In genomic region chr2:30232027-30232800, GRCh38 we compare ENCODE assay signal across 1 cellular context.
TF ChIP-seq lines count a peak whose summit lies in the region.

No MANE protein-coding gene starts in this region.

TF ChIP-seq in SK-N-SH, 30 proteins besides CTCF, POLR2A, EP300 and RAD21 (continued from another document):
- TF ChIP-seq FOXM1 (IDR thresholded peaks at IDR 0.05; ENCODE audit: low read depth) = 0 out of 2 replicates have a peak, but pooled peaks have one; percentile 21
- 0 out of 2 replicates have a peak, but pooled peaks have one; percentile 36 for TF ChIP-seq YY1 (IDR thresholded peaks at IDR 0.05; ENCODE audit: low read depth)
